In genomic region chr2:231356474-231356849, GRCh38 we compare ENCODE assay signal across 17 cellular contexts. TPM values are rescaled to one million over a fixed set of nuclear protein-coding genes. Genes with fewer than 3 reads are reported as not detected.
A peak's percentile ranks its signal among the peaks of the same experiment; 100 is the strongest.
DNase-seq lines count a peak whose midpoint lies in the region; ATAC-seq, FAIRE-seq and TF ChIP-seq lines count a peak whose summit lies in the region.
"Had no signal": no experiment of that assay in that cellular context is flagged by ENCODE, and none has a peak within 500 bp of the region (broad histone marks: within the 10 kb centered on the region; RNA-seq: fewer than 3 reads in every experiment).

No MANE protein-coding gene starts in this region.

- in situ Hi-C loops in IMR-90 (cut with MboI; ENCODE audit: low sequenced_read_pairs), result no loop called here

- POLR2A ChIA-PET in IMR-90 (lab: Charles Lee; ENCODE audit: unreplicated experiment) (no interaction called here), endothelial cell of umbilical vein (lab: Charles Lee) (no interaction called here)

- no peak overlapping the region for H3K4ac ChIP-seq in IMR-90 (ENCODE audit: low read depth, low read length)

- H3K9ac ChIP-seq in IMR-90 (ENCODE audit: low read depth, low read length), result no peak overlapping the region
- no peak overlapping the region for H3K9ac ChIP-seq in endothelial cell of umbilical vein (replicated peaks; ENCODE audit: extremely low read depth, insufficient read depth, low read length)

- no peak overlapping the region for H2BK15ac ChIP-seq in IMR-90 (ENCODE audit: low read depth, low read length)

- BruUV-seq in IMR-90 (replicated peaks; lab: Mats Ljungman, UMichigan), result no TSS peak
- BruUV-seq in endothelial cell of umbilical vein (replicated peaks; lab: Mats Ljungman, UMichigan), result no TSS peak

- no peak overlapping the region for H3K4me2 ChIP-seq in IMR-90 (ENCODE audit: low read depth, low read length)
- no peak overlapping the region for H3K4me2 ChIP-seq in endothelial cell of umbilical vein (ENCODE audit: insufficient read depth, low read length)

- dilution Hi-C loops in IMR-90 (cut with HindIII; ENCODE audit: low sequenced_read_pairs, unreplicated experiment) (no loop called here), endothelial cell of umbilical vein (cut with MboI; ENCODE audit: extremely low pct_ligation_motif_present, low sequenced_read_pairs) (no loop called here)

- no peaks in the 10 kb centered on the region for H3K9me3 ChIP-seq in IMR-90 (ENCODE audit: control insufficient read depth, insufficient read depth, low read length)
- H3K9me3 ChIP-seq in endothelial cell of umbilical vein (replicated peaks; ENCODE audit: control insufficient read depth, insufficient read depth, low read length), result no peaks in the 10 kb centered on the region
- H3K9me3 ChIP-seq: Caco-2 had no signal

- no peak overlapping the region for H3K18ac ChIP-seq in IMR-90 (ENCODE audit: low read depth, low read length)

- no peak overlapping the region for H2BK120ac ChIP-seq in IMR-90 (ENCODE audit: low read depth, low read length)

- no peak overlapping the region for H2AK9ac ChIP-seq in IMR-90 (replicated peaks; ENCODE audit: low read depth, low read length, poor library complexity)

- H2AFZ ChIP-seq in IMR-90 (replicated peaks; ENCODE audit: low read length, poor library complexity) (no peak overlapping the region), endothelial cell of umbilical vein (ENCODE audit: low read depth, low read length) (no peak overlapping the region)

- peak; percentile 31 for DNase-seq in IMR-90
- DNase-seq in RPMI8226, result peak; percentile 75
- no peak for DNase-seq in endothelial cell of umbilical vein (ENCODE audit: low read depth, low spot score)
- peak; percentile 30 for DNase-seq in posterior vena cava (ENCODE audit: low spot score)
- DNase-seq in GM12891 (ENCODE audit: insufficient read length, low spot score), result no peak
- DNase-seq in frontal cortex (ENCODE audit: low spot score in 2 of 2), result no peak
- DNase-seq in activated T-cell treated with anti-CD3 and anti-CD28 coated beads, Interleukin-2, amount 50 U/mL, for 72 hours, result no peak
- DNase-seq: Caco-2; CD4-positive, CD25-positive, alpha-beta regulatory T cell; DMS53; HCEC 1CT; NCI-H1436 treated with DMSO at 0.1 percent for 48 hours; NCI-H2081 treated with DMSO at 0.1 percent for 48 hours; NCI-H524 had no signal

- TF ChIP-seq CTCF in IMR-90 (conservative IDR thresholded peaks at IDR 0.05; ENCODE audit: low read depth, low read length), result no peak
- no peak for TF ChIP-seq CTCF in endothelial cell of umbilical vein (IDR thresholded peaks at IDR 0.05; ENCODE audit: extremely low read depth in 1 of 2, insufficient read depth in 1 of 2, low read depth in 1 of 2, low read length in 2 of 2)

- TF ChIP-seq POLR2A in IMR-90 (IDR thresholded peaks at IDR 0.05; ENCODE audit: low read depth, low read length) (no peak), endothelial cell of umbilical vein (IDR thresholded peaks at IDR 0.05; ENCODE audit: low read depth, low read length) (no peak), GM12891 (IDR thresholded peaks at IDR 0.05; ENCODE audit: low read depth, low read length) (no peak)

- H3K27ac ChIP-seq in IMR-90 (ENCODE audit: insufficient read depth, low read length) (no peak overlapping the region), endothelial cell of umbilical vein (ENCODE audit: insufficient read depth, low read depth, low read length) (no peak overlapping the region)

- no peaks in the 10 kb centered on the region for H3K36me3 Mint-ChIP-seq in activated T-cell treated with anti-CD3 and anti-CD28 coated beads, Interleukin-2, amount 50 U/mL, for 72 hours (ENCODE audit: insufficient read depth in 2 of 2)
- H3K36me3 Mint-ChIP-seq: CD4-positive, CD25-positive, alpha-beta regulatory T cell had no signal

- H3K4me3 Mint-ChIP-seq in activated T-cell treated with anti-CD3 and anti-CD28 coated beads, Interleukin-2, amount 50 U/mL, for 72 hours, result no peak overlapping the region
- H3K4me3 Mint-ChIP-seq: B cell; CD4-positive, CD25-positive, alpha-beta regulatory T cell had no signal

- no CpG with 5 or more reads among the region's 5 CpGs for WGBS in IMR-90 (ENCODE audit: extremely low coverage in 2 of 2, insufficient read length in 1 of 2), 2 experiments

- H3K9me1 ChIP-seq in IMR-90 (ENCODE audit: insufficient read depth, low read length) (peaks cover 7% of the 10 kb centered on the region; the same call in 1 of the 2 replicates), endothelial cell of umbilical vein (replicated peaks; ENCODE audit: control insufficient read depth, extremely low read depth, insufficient read depth, low read length) (no peaks in the 10 kb centered on the region)

- no peaks in the 10 kb centered on the region for H3K27me3 Mint-ChIP-seq in activated T-cell treated with anti-CD3 and anti-CD28 coated beads, Interleukin-2, amount 50 U/mL, for 72 hours (ENCODE audit: low read depth)
- H3K27me3 Mint-ChIP-seq: B cell; CD4-positive, CD25-positive, alpha-beta regulatory T cell had no signal

- no peak overlapping the region for H4K5ac ChIP-seq in IMR-90 (ENCODE audit: low read depth, low read length)

- H3K27ac Mint-ChIP-seq in activated T-cell treated with anti-CD3 and anti-CD28 coated beads, Interleukin-2, amount 50 U/mL, for 72 hours, result no peak overlapping the region
- H3K27ac Mint-ChIP-seq: B cell; CD4-positive, CD25-positive, alpha-beta regulatory T cell had no signal

- no peak overlapping the region for H3K14ac ChIP-seq in IMR-90 (replicated peaks; ENCODE audit: low read depth, low read length)

- intact Hi-C loops in IMR-90 (cut with micrococcal nuclease), result no loop called here
- intact Hi-C loops in endothelial cell of umbilical vein (cut with micrococcal nuclease), result no loop called here
- intact Hi-C loops in posterior vena cava (cut with DNase I), result no loop called here

- H3K4me1 Mint-ChIP-seq in activated T-cell treated with anti-CD3 and anti-CD28 coated beads, Interleukin-2, amount 50 U/mL, for 72 hours (ENCODE audit: low read depth), result peaks cover 6% of the 10 kb centered on the region

- H3K4me3 ChIP-seq in IMR-90 (ENCODE audit: insufficient read depth, low read depth, low read length) (no peak overlapping the region), endothelial cell of umbilical vein (replicated peaks in 1 of 3; ENCODE audit: insufficient read depth in 1 of 3, low read depth in 1 of 3, low read length in 3 of 3) (no peak overlapping the region)
- H3K4me3 ChIP-seq: K562 had no signal

- H2BK20ac ChIP-seq in IMR-90 (ENCODE audit: low read depth, low read length), result no peak overlapping the region

- no peaks in the 10 kb centered on the region for H3K79me2 ChIP-seq in endothelial cell of umbilical vein (ENCODE audit: control insufficient read depth, insufficient read depth, low read length)

- no peaks in the 10 kb centered on the region for H3K4me1 ChIP-seq in IMR-90 (ENCODE audit: control insufficient read depth, insufficient read depth, low read length)
- H3K4me1 ChIP-seq in endothelial cell of umbilical vein (ENCODE audit: control insufficient read depth, extremely low read depth, insufficient read depth, low read length), result no peaks in the 10 kb centered on the region

- peaks cover 8% of the 10 kb centered on the region; the same call in 1 of the 2 replicates for H3K36me3 ChIP-seq in IMR-90 (ENCODE audit: control insufficient read depth, insufficient read depth, low read length)
- H3K36me3 ChIP-seq in endothelial cell of umbilical vein (ENCODE audit: control insufficient read depth in 2 of 2, extremely low read depth in 1 of 2, insufficient read depth in 2 of 2, low read length in 2 of 2), result no peaks in the 10 kb centered on the region

- H4K91ac ChIP-seq in IMR-90 (ENCODE audit: insufficient read depth, low read depth, low read length), result no peak overlapping the region

- no peak overlapping the region for H2BK5ac ChIP-seq in IMR-90 (ENCODE audit: low read depth, low read length, poor library complexity, severe bottlenecking)

- CTCF ChIA-PET in IMR-90 (lab: Yijun Ruan, JAX), result interaction anchor here (1.0 kb wide), 1 partner anchor 59 kb away, joined by 3 read pairs; no protein-coding TSS in a partner anchor
- CTCF ChIA-PET in endothelial cell of umbilical vein (lab: Charles Lee), result interaction anchor here (0.7 to 1.9 kb wide), 3 partner anchors 10 to 95 kb away, joined by 3 to 6 read pairs (median 4); no protein-coding TSS in a partner anchor

- no peak for TF ChIP-seq RAD21 in IMR-90 (IDR thresholded peaks at IDR 0.05; ENCODE audit: low read length)

- H3K27me3 ChIP-seq in IMR-90 (ENCODE audit: control insufficient read depth, insufficient read depth, low read length) (no peaks in the 10 kb centered on the region), endothelial cell of umbilical vein (ENCODE audit: control insufficient read depth in 2 of 2, insufficient read depth in 2 of 2, low read length in 2 of 2) (no peaks in the 10 kb centered on the region)

- H2AK5ac ChIP-seq in IMR-90 (ENCODE audit: low read depth, low read length), result no peak overlapping the region

- ATAC-seq in IMR-90 (ENCODE audit: low read depth) (no peak), HG03045 (IDR thresholded peaks at IDR 0.05; ENCODE audit: unreplicated experiment) (no peak)
- no peak for ATAC-seq in activated T-cell treated with anti-CD3 and anti-CD28 coated beads, Interleukin-2, amount 50 U/mL, for 72 hours (replicated peaks in 1 of 2)

- H4K8ac ChIP-seq in IMR-90 (ENCODE audit: low read depth in 2 of 2, low read length in 2 of 2), result no peak overlapping the region

- no peaks in the 10 kb centered on the region for H3K9me3 Mint-ChIP-seq in activated T-cell treated with anti-CD3 and anti-CD28 coated beads, Interleukin-2, amount 50 U/mL, for 72 hours

- FAIRE-seq in endothelial cell of umbilical vein (lab: Jason Lieb, UNC) (peak; percentile 47), GM12891 (lab: Jason Lieb, UNC) (no peak), frontal cortex (lab: Jason Lieb, UNC) (no peak)
- FAIRE-seq: K562 had no signal

- H3K79me1 ChIP-seq in IMR-90 (ENCODE audit: low read depth in 1 of 2, low read length in 2 of 2), result no peaks in the 10 kb centered on the region; a peak in 1 of 4 replicates

- H3K23ac ChIP-seq in IMR-90 (ENCODE audit: low read depth, low read length), result no peak overlapping the region

- no peak overlapping the region for H3K56ac ChIP-seq in IMR-90 (ENCODE audit: extremely low read depth, insufficient read depth, low read length)

- H4K20me1 ChIP-seq in IMR-90 (ENCODE audit: insufficient read depth, low read length) (no peaks in the 10 kb centered on the region), endothelial cell of umbilical vein (replicated peaks; ENCODE audit: control insufficient read depth, extremely low read depth, insufficient read depth, low read length) (no peaks in the 10 kb centered on the region)

RNA-seq across cellular contexts. Expression of gene B3GNT7, which starts 39.0 kb away (rescaled TPM):
- under 0.01 TPM in 2 replicates for total RNA-seq in IMR-90 (2012; rRNA removed)
- polyA plus RNA-seq in IMR-90 (2012; rRNA removed), result 0.03 and 0.07 TPM in 2 replicates
- 0.04 and 0.51 TPM in 2 replicates for polyA plus RNA-seq in IMR-90 (2012; cell fraction: cytosol; rRNA removed)
- polyA plus RNA-seq in IMR-90 (2012; cell fraction: nucleus; rRNA removed; ENCODE audit: low replicate concordance), result 0.13 and 0.33 TPM in 2 replicates
- total RNA-seq in endothelial cell of umbilical vein, result 1.2 TPM in 2 replicates
- polyA plus RNA-seq in endothelial cell of umbilical vein, result 0.27 and 0.39 TPM in 2 replicates
- polyA plus RNA-seq in endothelial cell of umbilical vein (2011; cell fraction: cytosol; rRNA removed), result 0.19 and 0.27 TPM in 2 replicates
- 0.11 and 0.22 TPM in 2 replicates for polyA plus RNA-seq in endothelial cell of umbilical vein (2011; cell fraction: nucleus; rRNA removed)
- polyA plus RNA-seq in endothelial cell of umbilical vein (2012), result 0.44 and 2.4 TPM in 2 replicates
- 0.04 and 0.29 TPM in 2 replicates for polyA minus RNA-seq in endothelial cell of umbilical vein
- polyA minus RNA-seq in endothelial cell of umbilical vein (2011; cell fraction: cytosol; rRNA and poly(A)+ RNA removed), result not detected
- 0.19 and 0.53 TPM in 2 replicates for polyA minus RNA-seq in endothelial cell of umbilical vein (2011; cell fraction: nucleus; rRNA and poly(A)+ RNA removed)
- total RNA-seq in posterior vena cava, result 1 to 10 TPM; 5.7 to 7.7 TPM
- polyA plus RNA-seq in GM12891 (2012; ENCODE audit: low read depth, missing spikeins), result 2.8 TPM
- total RNA-seq in frontal cortex, result 0.82 TPM
- under 1 TPM; 0.34 to 0.76 TPM for total RNA-seq in activated T-cell treated with anti-CD3 and anti-CD28 coated beads, Interleukin-2, amount 50 U/mL, for 72 hours
- total RNA-seq: CD4-positive, CD25-positive, alpha-beta regulatory T cell had no signal
- polyA plus RNA-seq: CD4-positive, CD25-positive, alpha-beta regulatory T cell; K562 had no signal

Comparison
In these comparisons a context has a peak if more than half of its experiments do, and no peak if none do; other contexts are left out.
1. DNase-seq: peak in IMR-90 (single experiment), RPMI8226 (single experiment) and posterior vena cava (single experiment); none in endothelial cell of umbilical vein (single experiment), GM12891 (single experiment), frontal cortex (0 of 2) and activated T-cell treated with anti-CD3 and anti-CD28 coated beads, Interleukin-2, amount 50 U/mL, for 72 hours (0 of 2).